ENCODE assay signal across 8 cellular contexts in genomic region chr5:147822686-147823491, GRCh38. TPM values are rescaled to one million over a fixed set of nuclear protein-coding genes. Genes with fewer than 3 reads are reported as not detected.
DNase-seq lines count a peak whose midpoint lies in the region; TF ChIP-seq lines count a peak whose summit lies in the region.

No MANE protein-coding gene starts in this region.

- H4K91ac ChIP-seq in H9 (ENCODE audit: insufficient read length, low read depth, low read length), result no peak overlapping the region

- no peak overlapping the region for H3K56ac ChIP-seq in H9 (ENCODE audit: insufficient read length, low read depth, low read length)

- H3K9me3 ChIP-seq in H9 (ENCODE audit: control insufficient read depth, low read depth, low read length) (no peaks in the 10 kb centered on the region), Loucy (ENCODE audit: insufficient read depth, low read depth, low read length) (no peaks in the 10 kb centered on the region), Peyer's patch (no peaks in the 10 kb centered on the region)

- no peak overlapping the region for H2AK5ac ChIP-seq in H9 (ENCODE audit: insufficient read length, low read length)

- H3K23ac ChIP-seq in H9 (ENCODE audit: insufficient read length, low read depth, low read length), result no peak overlapping the region

- H3K4me3 Mint-ChIP-seq in H9, result no peak overlapping the region

- no peak for TF ChIP-seq POLR2A in Peyer's patch (IDR thresholded peaks at IDR 0.05)

- H3K36me3 Mint-ChIP-seq in H9 (ENCODE audit: insufficient read depth in 1 of 3, low read depth in 3 of 3), result no peaks in the 10 kb centered on the region

- no peak overlapping the region for H2BK120ac ChIP-seq in H9 (ENCODE audit: low read depth, low read length, poor library complexity, severe bottlenecking)

- H3K23me2 ChIP-seq in H9 (ENCODE audit: insufficient read length, low read depth, low read length, poor library complexity, severe bottlenecking), result no peaks in the 10 kb centered on the region

- H4K20me1 ChIP-seq in H9 (ENCODE audit: control insufficient read depth, insufficient read depth, insufficient read length) (no peaks in the 10 kb centered on the region), Loucy (ENCODE audit: insufficient read depth, low read length, poor library complexity, severe bottlenecking) (no peaks in the 10 kb centered on the region)

- no CpG with 5 or more reads among the region's 4 CpGs for WGBS in H9 (ENCODE audit: extremely low coverage, insufficient read length, low lambda C conversion rate)

- H3K9me3 Mint-ChIP-seq in H9, result no peaks in the 10 kb centered on the region

- H3K4me3 ChIP-seq in Loucy (ENCODE audit: low read length, poor library complexity, severe bottlenecking), result no peak overlapping the region
- no peak overlapping the region for H3K4me3 ChIP-seq in Peyer's patch
- no peak overlapping the region for H3K4me3 ChIP-seq in astrocyte of the spinal cord (ENCODE audit: low read depth, low read length)

- no peak overlapping the region for H3K27ac Mint-ChIP-seq in H9

- H3K4ac ChIP-seq in H9 (ENCODE audit: low read depth, low read length), result no peak overlapping the region

- no peak overlapping the region for H3K18ac ChIP-seq in H9 (ENCODE audit: insufficient read length, low read depth, low read length)

- no peak overlapping the region for H3T11ph ChIP-seq in H9 (ENCODE audit: low read length)

- peak; percentile 97 for TF ChIP-seq CTCF in H9 (conservative IDR thresholded peaks at IDR 0.05)
- peak; percentile 98 for TF ChIP-seq CTCF in Loucy (conservative IDR thresholded peaks at IDR 0.05; ENCODE audit: low read length)
- peak; percentile 24 to 96 (median 84) for TF ChIP-seq CTCF in Peyer's patch (IDR thresholded peaks at IDR 0.05)
- peak; percentile 84 for TF ChIP-seq CTCF in astrocyte of the spinal cord (IDR thresholded peaks at IDR 0.05; ENCODE audit: low read depth, low read length)

- H3K27ac ChIP-seq in H9 (ENCODE audit: insufficient read length, low read depth, low read length), result no peak overlapping the region
- no peak overlapping the region for H3K27ac ChIP-seq in Peyer's patch

- H3K36me3 ChIP-seq in Loucy (ENCODE audit: insufficient read depth, low read length) (no peaks in the 10 kb centered on the region), Peyer's patch (no peaks in the 10 kb centered on the region)

- H3K4me2 ChIP-seq in H9 (ENCODE audit: insufficient read depth, insufficient read length, low read length), result no peak overlapping the region
- no peak overlapping the region for H3K4me2 ChIP-seq in Loucy (ENCODE audit: low read depth, low read length, poor library complexity, severe bottlenecking)

- no peak overlapping the region for H3K9ac ChIP-seq in H9 (ENCODE audit: extremely low read depth, insufficient read length, low read length)
- no peak overlapping the region for H3K9ac ChIP-seq in Loucy (ENCODE audit: low read depth, low read length, poor library complexity, severe bottlenecking)

- H3K9me2 ChIP-seq in Loucy (replicated peaks; ENCODE audit: low read depth, low read length), result no peaks in the 10 kb centered on the region

- no peak overlapping the region for H4K5ac ChIP-seq in H9 (ENCODE audit: insufficient read length, low read depth, low read length)

- H2BK12ac ChIP-seq in H9 (ENCODE audit: insufficient read length, low read depth, low read length), result no peak overlapping the region

- no peak overlapping the region for H2BK15ac ChIP-seq in H9 (ENCODE audit: low read depth, low read length)

- H3K14ac ChIP-seq in H9 (ENCODE audit: insufficient read depth, low read length), result no peak overlapping the region

- H3K79me2 ChIP-seq in H9 (ENCODE audit: insufficient read depth, low read length) (no peaks in the 10 kb centered on the region), Loucy (ENCODE audit: insufficient read depth, low read length) (no peaks in the 10 kb centered on the region)

- H4K8ac ChIP-seq in H9 (replicated peaks; ENCODE audit: insufficient read length, low read depth, low read length), result no peak overlapping the region

- H3K79me1 ChIP-seq in H9 (ENCODE audit: insufficient read depth, low read depth, low read length, poor library complexity, severe bottlenecking), result no peaks in the 10 kb centered on the region

- H3K27me3 ChIP-seq in H9 (ENCODE audit: insufficient read depth, low read length), result no peaks in the 10 kb centered on the region
- no peaks in the 10 kb centered on the region for H3K27me3 ChIP-seq in Loucy (ENCODE audit: insufficient read depth, low read length, poor library complexity, severe bottlenecking)
- no peaks in the 10 kb centered on the region for H3K27me3 ChIP-seq in Peyer's patch

- DNase-seq in activated effector memory CD4-positive, alpha-beta T cell treated with Interleukin-2 at 50 U/mL for 16 hours, result peak; percentile 13
- no peak for DNase-seq in activated effector memory CD4-positive, alpha-beta T cell treated with anti-CD3 and anti-CD28 coated beads, Interleukin-2, amount 50 U/mL, for 16 hours
- peak; percentile 43 for DNase-seq in H9
- DNase-seq in Peyer's patch, result peak in 1 of 3 donors; percentile 49
- peak; percentile 75 for DNase-seq in astrocyte of the spinal cord (ENCODE audit: low read depth, low spot score)
- DNase-seq in iPS DF 4.7 (ENCODE audit: extremely low read depth, low spot score), result peak; percentile 25
- DNase-seq in smooth muscle cell of the brain vasculature (ENCODE audit: low read depth, low spot score), result peak; percentile 40

- no peak overlapping the region for H2BK20ac ChIP-seq in H9 (ENCODE audit: low read depth, low read length, poor library complexity, severe bottlenecking)

- H3K4me1 Mint-ChIP-seq in H9, result peaks cover 2 to 12% of the 10 kb centered on the region in 2 experiments; a peak in 2 of 4 replicates

- H2AFZ ChIP-seq in H9 (ENCODE audit: low read length), result no peak overlapping the region
- peak overlapping the region; percentile 76 for H2AFZ ChIP-seq in Loucy (ENCODE audit: low read length)

- in situ Hi-C loops in astrocyte of the spinal cord (cut with HindIII; ENCODE audit: low sequenced_read_pairs), result no loop called here

- H3F3A ChIP-seq in Loucy (ENCODE audit: low read depth), result no peaks in the 10 kb centered on the region

- H2BK5ac ChIP-seq in H9 (ENCODE audit: insufficient read length, low read length), result no peak overlapping the region

- H3K27me3 Mint-ChIP-seq in H9 (ENCODE audit: low read depth), result no peaks in the 10 kb centered on the region

- H3K4me1 ChIP-seq in H9 (ENCODE audit: insufficient read depth, low read length) (no peaks in the 10 kb centered on the region), Loucy (ENCODE audit: insufficient read depth, low read length, poor library complexity, severe bottlenecking) (no peaks in the 10 kb centered on the region), Peyer's patch (no peaks in the 10 kb centered on the region)

RNA-seq across cellular contexts. Expression of gene SPINK1, which starts 8.6 kb away (rescaled TPM):
- total RNA-seq in H9 (2021), result 2.0 and 3.1 TPM in 2 replicates
- 100 to 1,000 TPM in 3 of 4 donors, 10 to 100 TPM in 1; 46.2 to 436 (median 154) TPM for total RNA-seq in Peyer's patch

RNA-seq across cellular contexts. Expression of gene JAKMIP2, which starts 40.4 kb away (rescaled TPM):
- total RNA-seq in H9 (2021) (5.4 and 6.4 TPM in 2 replicates), Peyer's patch (1 to 10 TPM in 2 of 4 donors, not detected in 2; 2.1 TPM)

RNA-seq across cellular contexts. Expression of gene SCGB3A2, which starts 55.6 kb away (rescaled TPM):
- total RNA-seq in H9 (2021) (62.5 and 66.0 TPM in 2 replicates), Peyer's patch (not detected)

Comparison
In these comparisons a context has a peak if more than half of its experiments do, and no peak if none do; other contexts are left out.
1. RNA of gene SPINK1, which starts 8.6 kb away (total RNA-seq): 46.2 to 436 TPM in Peyer's patch; 2.0 to 3.1 TPM in H9; every median in the first group is over 10 times any median in the second.
2. RNA of gene SCGB3A2, which starts 55.6 kb away (total RNA-seq): 62.5 to 66.0 TPM in H9; not detected in Peyer's patch; every median in the first group is over 10 times any median in the second.
3. Peak in every context shown above with its lines, with median percentiles within 50 percentile points of each other: CTCF ChIP-seq.